Comparison of ENCODE assay signal across 8 cellular contexts in the genomic region with DNA sequence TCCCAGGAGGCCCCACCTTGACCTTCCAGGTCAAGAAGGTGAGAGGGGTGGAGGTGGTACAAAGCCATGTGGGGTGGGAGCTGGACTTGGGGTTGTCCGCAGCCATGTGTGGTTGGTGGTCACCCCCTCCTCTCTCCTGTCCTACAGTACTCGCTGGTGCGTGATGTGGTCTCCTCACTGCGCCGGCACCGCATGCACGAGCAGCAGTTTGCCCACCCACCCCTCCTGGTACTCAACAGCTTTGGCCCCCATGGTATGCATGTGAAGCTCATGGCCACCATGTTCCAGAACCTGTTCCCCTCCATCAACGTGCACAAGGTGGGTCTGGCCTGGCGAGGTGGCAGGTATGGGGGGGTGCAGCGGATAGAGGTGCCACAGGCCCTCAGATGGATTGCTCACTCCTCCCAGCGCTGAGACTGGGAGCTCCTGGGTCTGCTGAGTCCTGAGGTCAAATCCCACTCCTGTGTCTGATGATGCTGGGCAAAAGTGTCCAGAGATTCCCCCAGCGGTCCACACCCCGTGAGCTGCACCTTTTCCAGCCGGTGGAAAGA. TPM values are rescaled to one million over a fixed set of nuclear protein-coding genes. Genes with fewer than 3 reads are reported as not detected.
DNase-seq lines count a peak whose midpoint lies in the region; ATAC-seq and TF ChIP-seq lines count a peak whose summit lies in the region.
"Had no signal": no experiment of that assay in that cellular context is flagged by ENCODE, and none has a peak within 500 bp of the region (broad histone marks: within the 10 kb centered on the region; RNA-seq: fewer than 3 reads in every experiment).

No MANE protein-coding gene starts in this region.

- peak overlapping the region; percentile 95 to 100 for H3K27ac Mint-ChIP-seq in natural killer cell treated with Interleukin-12 subunit alpha and Interleukin-12 subunit beta and Interleukin-15 and Interleukin-18, amount 100 ng/mL, for 72 hours
- no peak overlapping the region for H3K27ac Mint-ChIP-seq in natural killer cell

- H3K27me3 ChIP-seq in adipocyte (replicated peaks; ENCODE audit: control insufficient read depth, insufficient read depth, low read length): no peaks in the 10 kb centered on the region

- peaks cover 56 to 66% of the 10 kb centered on the region in 2 donors for H3K4me1 Mint-ChIP-seq in natural killer cell treated with Interleukin-12 subunit alpha and Interleukin-12 subunit beta and Interleukin-15 and Interleukin-18, amount 100 ng/mL, for 72 hours (ENCODE audit: low read depth in 2 of 2)
- peaks cover 54 to 73% of the 10 kb centered on the region in 2 donors for H3K4me1 Mint-ChIP-seq in natural killer cell

- peaks cover 19% of the 10 kb centered on the region for H3K4me1 ChIP-seq in adipocyte (ENCODE audit: control insufficient read depth, insufficient read depth, low read length)

- H3K27me3 Mint-ChIP-seq in natural killer cell treated with Interleukin-12 subunit alpha and Interleukin-12 subunit beta and Interleukin-15 and Interleukin-18, amount 100 ng/mL, for 72 hours: no peaks in the 10 kb centered on the region
- H3K27me3 Mint-ChIP-seq in natural killer cell (ENCODE audit: low read depth in 2 of 2): no peaks in the 10 kb centered on the region

- peak overlapping the region; percentile 93 for H3K4me3 ChIP-seq in adipocyte (ENCODE audit: low read length)

- peaks cover 8% of the 10 kb centered on the region for H3K36me3 Mint-ChIP-seq in natural killer cell treated with Interleukin-12 subunit alpha and Interleukin-12 subunit beta and Interleukin-15 and Interleukin-18, amount 100 ng/mL, for 72 hours
- H3K36me3 Mint-ChIP-seq in natural killer cell: no peaks in the 10 kb centered on the region

- peak overlapping the region; percentile 94 for H3K9ac ChIP-seq in adipocyte (ENCODE audit: low read length)

- H3K36me3 ChIP-seq in adipocyte (ENCODE audit: control insufficient read depth, insufficient read depth, low read length, severe bottlenecking): peaks cover 43% of the 10 kb centered on the region

- DNase-seq in natural killer cell treated with Interleukin-12 subunit alpha and Interleukin-12 subunit beta and Interleukin-15 and Interleukin-18, amount 100 ng/mL, for 72 hours (ENCODE audit: low spot score): no peak
- no peak for DNase-seq in natural killer cell
- no peak for DNase-seq in adipocyte (ENCODE audit: low read depth)
- DNase-seq in KG1 (lab: John Stamatoyannopoulos, UW): no peak
- DNase-seq in sciatic nerve (ENCODE audit: low spot score): no peak
- no peak for DNase-seq in SKM-1 treated with dmso at 0.1 percent for 144 hours (lab: John Stamatoyannopoulos, UW; ENCODE audit: unreplicated experiment)
- DNase-seq: activated CD4-positive, alpha-beta T cell treated with anti-CD3 and anti-CD28 coated beads, Interleukin-2, amount 50 U/mL, for 48 hours; IMR-90 had no signal

- peak overlapping the region; percentile 96 for H3K4me3 Mint-ChIP-seq in natural killer cell treated with Interleukin-12 subunit alpha and Interleukin-12 subunit beta and Interleukin-15 and Interleukin-18, amount 100 ng/mL, for 72 hours
- no peak overlapping the region for H3K4me3 Mint-ChIP-seq in natural killer cell

- H3K9me3 Mint-ChIP-seq in natural killer cell treated with Interleukin-12 subunit alpha and Interleukin-12 subunit beta and Interleukin-15 and Interleukin-18, amount 100 ng/mL, for 72 hours: no peaks in the 10 kb centered on the region
- no peaks in the 10 kb centered on the region for H3K9me3 Mint-ChIP-seq in natural killer cell

- H3K9me3 ChIP-seq in adipocyte (ENCODE audit: control insufficient read depth, low read length): no peaks in the 10 kb centered on the region

- no peak for TF ChIP-seq CTCF in natural killer cell (IDR thresholded peaks at IDR 0.05)

- intact Hi-C loops in natural killer cell (cut with micrococcal nuclease) (loop anchor here (10.0 kb wide), 1 partner anchor 687 kb away; no protein-coding TSS in a partner anchor), sciatic nerve (cut with DNase I) (loop anchor here (10.0 kb wide), 1 partner anchor 173 kb away; the partner anchor contains the start of gene OLFM2)

- ATAC-seq in natural killer cell treated with Interleukin-12 subunit alpha and Interleukin-12 subunit beta and Interleukin-15 and Interleukin-18, amount 100 ng/mL, for 72 hours: no peak
- ATAC-seq in natural killer cell (no peak), sciatic nerve (no peak)

RNA-seq across cellular contexts. Expression of gene PPAN, which starts 1.7 kb away (rescaled TPM):
- total RNA-seq in natural killer cell treated with Interleukin-12 subunit alpha and Interleukin-12 subunit beta and Interleukin-15 and Interleukin-18, amount 100 ng/mL, for 72 hours: 100 to 1,000 TPM; 114 to 178 TPM
- total RNA-seq in natural killer cell (10 to 100 TPM; 60.0 to 72.2 (median 69.2) TPM), sciatic nerve (31.3 TPM)

RNA-seq across cellular contexts. Expression of gene P2RY11, which starts 3.6 kb away (rescaled TPM):
- 10 to 100 TPM; 35.0 to 35.6 TPM for total RNA-seq in natural killer cell treated with Interleukin-12 subunit alpha and Interleukin-12 subunit beta and Interleukin-15 and Interleukin-18, amount 100 ng/mL, for 72 hours
- 10 to 100 TPM; 44.1 to 52.3 (median 51.0) TPM for total RNA-seq in natural killer cell
- total RNA-seq in sciatic nerve: 9.9 TPM

RNA-seq across cellular contexts. Expression of gene ANGPTL6, which starts 5.4 kb away (rescaled TPM):
- 1 to 10 TPM; 5.1 to 5.2 TPM for total RNA-seq in natural killer cell treated with Interleukin-12 subunit alpha and Interleukin-12 subunit beta and Interleukin-15 and Interleukin-18, amount 100 ng/mL, for 72 hours
- total RNA-seq in natural killer cell (1 to 10 TPM; 2.9 to 5.5 (median 3.3) TPM), sciatic nerve (not detected)
- total RNA-seq: IMR-90 had no signal

RNA-seq across cellular contexts. Expression of gene EIF3G, which starts 11.8 kb away (rescaled TPM):
- total RNA-seq in natural killer cell treated with Interleukin-12 subunit alpha and Interleukin-12 subunit beta and Interleukin-15 and Interleukin-18, amount 100 ng/mL, for 72 hours: 100 to 1,000 TPM; 245 to 329 TPM
- total RNA-seq in natural killer cell (100 to 1,000 TPM; 377 to 471 (median 423) TPM), sciatic nerve (155 TPM)

RNA-seq across cellular contexts. Expression of gene SHFL, which starts 21.8 kb away (rescaled TPM):
- 10 to 100 TPM; 61.9 to 83.1 TPM for total RNA-seq in natural killer cell treated with Interleukin-12 subunit alpha and Interleukin-12 subunit beta and Interleukin-15 and Interleukin-18, amount 100 ng/mL, for 72 hours
- 100 to 1,000 TPM; 107 to 111 (median 107) TPM for total RNA-seq in natural killer cell
- total RNA-seq in sciatic nerve: 47.0 TPM

Comparison
In these comparisons a context has a peak if more than half of its experiments do, and no peak if none do; other contexts are left out.
1. H3K27ac Mint-ChIP-seq: peak in natural killer cell treated with Interleukin-12 subunit alpha and Interleukin-12 subunit beta and Interleukin-15 and Interleukin-18, amount 100 ng/mL, for 72 hours (2 of 2); none in natural killer cell (0 of 2).